ENCODE assay signal across 16 cellular contexts in the genomic region with DNA sequence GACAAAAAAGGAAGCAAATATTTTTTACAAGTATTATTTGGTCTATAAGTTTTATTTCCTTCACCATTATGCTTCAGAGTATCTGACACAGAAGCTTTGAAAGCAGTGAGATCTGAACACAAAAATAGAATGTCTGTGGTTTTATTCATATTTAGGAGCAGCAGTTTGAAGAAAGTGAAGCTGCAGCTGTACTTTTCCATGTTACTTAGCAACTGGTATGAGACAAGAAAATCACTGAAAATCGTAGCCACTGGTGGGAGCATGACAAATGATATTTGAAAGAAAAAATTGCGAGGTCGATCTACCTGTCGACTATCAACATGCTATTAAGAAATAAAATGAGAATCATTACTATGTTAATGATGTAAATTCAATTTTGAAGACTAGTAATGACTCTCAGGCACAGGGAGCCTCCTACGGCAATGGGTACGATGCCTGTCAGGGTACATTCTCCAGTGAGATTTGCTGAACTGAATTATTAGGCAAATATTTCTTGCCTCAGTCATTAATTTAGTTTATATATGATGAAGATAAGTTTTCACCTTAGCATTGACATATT.
"Had no signal": no experiment of that assay in that cellular context is flagged by ENCODE, and none has a peak within 500 bp of the region (broad histone marks: within the 10 kb centered on the region; RNA-seq: fewer than 3 reads in every experiment).

No MANE protein-coding gene starts in this region.

- H3K4me3 ChIP-seq: lung, pancreas, psoas muscle, tibial artery had no signal

- H3K27me3 ChIP-seq: foreskin keratinocyte, neutrophil, pancreas, tibial artery had no signal

- DNase-seq: activated CD4-positive, alpha-beta T cell treated with anti-CD3 and anti-CD28 coated beads for 1 hour; activated CD4-positive, alpha-beta T cell treated with anti-CD3 and anti-CD28 coated beads, Interleukin-2, amount 50 U/mL, for 1 hour; activated CD8-positive, alpha-beta T cell treated with anti-CD3 and anti-CD28 coated beads, Interleukin-2, amount 10 ng/mL, durations not matched to agents 7 days and 5 days; activated gamma-delta T cell treated with Interleukin-2 at 50 U/mL for 16 hours; effector CD8-positive, alpha-beta T cell; erythroblast; foreskin keratinocyte; pancreas; psoas muscle; right cardiac atrium; stimulated activated CD4-positive, alpha-beta T cell treated with anti-CD3 and anti-CD28 coated beads, Interleukin-12 subunit alpha, Interleukin-12 subunit beta, amount 100 ng/mL, for 4 hours; substantia nigra; tibial artery; WERI-Rb-1 had no signal

- H3K36me3 ChIP-seq: neutrophil, pancreas, tibial artery, WERI-Rb-1 had no signal
